1 cellular context compared by ENCODE assay signal in genomic region chr17:3895354-3895753, GRCh38.
TF ChIP-seq lines count a peak whose summit lies in the region.

No MANE protein-coding gene starts in this region.

TF ChIP-seq in K562, 482 proteins besides CTCF, POLR2A, EP300 and RAD21:
- TF ChIP-seq SMAD1 (IDR thresholded peaks at IDR 0.05; ENCODE audit: low read depth, low read length, partially characterized antibody) (no peak), TFE3 (CRISPR knock-in tag; IDR thresholded peaks at IDR 0.05) (no peak), SRSF7 (optimal IDR thresholded peaks at IDR 0.05; ENCODE audit: low read depth, low read length) (no peak), E2F5 (CRISPR knock-in tag; IDR thresholded peaks at IDR 0.05) (no peak), SP1 (CRISPR knock-in tag; IDR thresholded peaks at IDR 0.05) (no peak), STAT5B (CRISPR knock-in tag; IDR thresholded peaks at IDR 0.05) (no peak), NR1H2 (CRISPR knock-in tag; IDR thresholded peaks at IDR 0.05) (no peak)
